In genomic region chr18:11689031-11689971, GRCh38 we compare ENCODE assay signal across 8 cellular contexts. TPM values are rescaled to one million over a fixed set of nuclear protein-coding genes. Genes with fewer than 3 reads are reported as not detected.
DNase-seq lines count a peak whose midpoint lies in the region; FAIRE-seq and TF ChIP-seq lines count a peak whose summit lies in the region.

GNAL (plus strand) TSS chr18:11689264; CDS start chr18:11689564, 300 bp downstream.

- FAIRE-seq in kidney (lab: Jason Lieb, UNC), result no peak

- H3K27ac ChIP-seq in kidney (ENCODE audit: low read depth in 2 of 2, low read length in 2 of 2), result peak within 1 kb of the TSS in 1 of 2 donors; percentile 47
- peak within 1 kb of the TSS in 4 of 8 donors; percentile 25 to 65 (median 34) for H3K27ac ChIP-seq in spleen

- H3K4me1 Mint-ChIP-seq in chondrocyte (ENCODE audit: low read depth), result peaks cover 8% of the 10 kb centered on the region

- peak within 1 kb of the TSS; percentile 71 for H3K4me3 Mint-ChIP-seq in chondrocyte (ENCODE audit: unreplicated experiment)

- H3K27me3 ChIP-seq in H7 (ENCODE audit: control insufficient read depth, insufficient read depth, low read length) (peaks cover 12% of the 10 kb centered on the region), spleen (replicated peaks in 1 of 7) (peaks cover 0 to 60% (median 22%) of the 10 kb centered on the region in 7 donors)

- peaks cover 4% of the 10 kb centered on the region for H3K36me3 Mint-ChIP-seq in chondrocyte (ENCODE audit: low read depth)

- H3K4me3 ChIP-seq in H7 (ENCODE audit: insufficient read depth, low read depth, low read length) (peak within 1 kb of the TSS; percentile 77), WI38 (ENCODE audit: low read depth, low read length) (peak within 1 kb of the TSS; percentile 56), kidney (ENCODE audit: low read length in 2 of 2) (peak within 1 kb of the TSS; percentile 63), spleen (peak within 1 kb of the TSS; percentile 40 to 82 (median 54))

- 0 to 1% (median 1%) methylated on average over 18 to 112 of the region's 112 CpGs for WGBS in spleen, 5 donors

- no peaks in the 10 kb centered on the region for H3K9me3 ChIP-seq in kidney (ENCODE audit: control insufficient read depth in 1 of 2, low read length in 2 of 2)
- H3K9me3 ChIP-seq in spleen, result peaks cover 0 to 11% (median under 1%) of the 10 kb centered on the region in 8 donors

- intact Hi-C loops in kidney (cut with DNase I) (no loop called here), spleen (cut with DNase I; ENCODE audit: low total_unique reads) (no loop called here)

- H3K36me3 ChIP-seq in H7 (replicated peaks; ENCODE audit: control insufficient read depth, insufficient read depth, low read length) (no peaks in the 10 kb centered on the region), kidney (ENCODE audit: control insufficient read depth in 1 of 2, insufficient read depth in 2 of 2, low read length in 2 of 2) (no peaks in the 10 kb centered on the region), spleen (no peaks in the 10 kb centered on the region)

- no peak within 1 kb of the TSS for H3K27ac Mint-ChIP-seq in chondrocyte (ENCODE audit: unreplicated experiment)

- no peak for TF ChIP-seq CTCF in WI38 (IDR thresholded peaks at IDR 0.05; ENCODE audit: low read depth, low read length)
- TF ChIP-seq CTCF in chondrocyte (IDR thresholded peaks at IDR 0.05), result no peak
- TF ChIP-seq CTCF in kidney (IDR thresholded peaks at IDR 0.05; ENCODE audit: borderline replicate concordance, extremely low read depth, insufficient read depth), result no peak
- TF ChIP-seq CTCF in spleen (IDR thresholded peaks at IDR 0.05 in 8 of 11, conservative IDR thresholded peaks at IDR 0.05 in 3 of 11), result no peak

- H3K4me1 ChIP-seq in kidney (ENCODE audit: control insufficient read depth in 1 of 2, insufficient read depth in 1 of 2, low read depth in 1 of 2, low read length in 2 of 2) (peaks cover 2 to 4% of the 10 kb centered on the region in 2 donors), spleen (peaks cover 0 to 20% (median 18%) of the 10 kb centered on the region in 6 donors)

- DNase-seq in DMS 273 treated with DMSO at 0.1 percent for 48 hours (lab: John Stamatoyannopoulos, UW) (peak; percentile 78), H7 (peak; percentile 90), NCI-H1417 (lab: John Stamatoyannopoulos, UW) (peak; percentile 68 to 85 (median 74)), chondrocyte (ENCODE audit: low spot score) (no peak), kidney (peak; percentile 88), spleen (peak; percentile 81), cortex of kidney (lab: John Stamatoyannopoulos, UW) (no peak)

- H3K9me3 Mint-ChIP-seq in chondrocyte (ENCODE audit: low read depth), result peaks cover 4% of the 10 kb centered on the region

- no peak for TF ChIP-seq POLR2A in spleen (IDR thresholded peaks at IDR 0.05)

- no peak within 1 kb of the TSS for H3K9ac ChIP-seq in kidney (ENCODE audit: low read length in 2 of 2)

- no peaks in the 10 kb centered on the region for H3K27me3 Mint-ChIP-seq in chondrocyte (ENCODE audit: low read depth)

RNA-seq across cellular contexts. Expression of gene GNAL, which starts in this region (rescaled TPM):
- 24.5 and 38.9 TPM in 2 replicates for total RNA-seq in H7 (2014; rRNA removed; shearing (Covaris generic))
- total RNA-seq in chondrocyte (1.3 to 5.9 TPM (median 5.8 TPM) in 3 replicates), kidney (9.7 TPM), spleen (1 to 10 TPM; 1.6 to 5.7 (median 3.4) TPM)
- polyA plus RNA-seq in kidney (ENCODE audit: insufficient read depth, low read depth, low replicate concordance) (1.8 TPM), spleen (1 to 10 TPM in 2 of 3 donors, under 1 TPM in 1; 0.74 to 1.3 (median 1.2) TPM)

Comparison
In these comparisons a context has a peak if more than half of its experiments do, and no peak if none do; other contexts are left out.
1. DNase-seq: peak in DMS 273 treated with DMSO at 0.1 percent for 48 hours (single experiment), H7 (single experiment), NCI-H1417 (3 of 3), kidney (single experiment) and spleen (single experiment); none in chondrocyte (single experiment) and cortex of kidney (single experiment).
2. Peak in every context shown above with its lines, with median percentiles within 50 percentile points of each other: H3K4me3 ChIP-seq.